9 cellular contexts compared by ENCODE assay signal in the genomic region with DNA sequence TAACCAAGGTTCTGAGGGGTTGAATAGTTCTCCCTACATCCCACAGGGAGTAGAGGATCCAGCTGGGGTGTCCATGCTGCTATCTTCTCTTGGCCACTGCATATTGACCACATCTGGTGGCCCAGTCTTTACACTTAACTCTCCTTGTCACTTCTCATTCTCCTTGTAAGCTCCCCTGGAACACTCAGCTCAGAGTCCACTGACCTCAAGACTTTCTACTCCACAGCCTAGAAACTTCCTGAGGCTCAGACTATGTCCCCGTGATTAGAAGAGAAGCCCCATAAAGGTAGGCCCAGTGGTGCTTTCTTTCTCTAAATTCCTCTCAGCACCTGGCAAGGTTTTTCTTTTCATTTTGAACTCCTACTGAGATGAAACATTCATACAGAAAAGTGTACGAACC.
"Had no signal": no experiment of that assay in that cellular context is flagged by ENCODE, and none has a peak within 500 bp of the region (broad histone marks: within the 10 kb centered on the region; RNA-seq: fewer than 3 reads in every experiment).

No MANE protein-coding gene starts in this region.

- H3K4me3 ChIP-seq: GM23248, HAP-1, K562 had no signal

- H3K4me1 ChIP-seq: HAP-1 had no signal

- H3K27ac ChIP-seq: GM23248, HL-60 had no signal

- FAIRE-seq: K562 had no signal

- H3K36me3 ChIP-seq: HAP-1 had no signal

- ATAC-seq: K562 had no signal

- DNase-seq: GM23248, GOT3, H7, HFFc6, IMR-90, KG1 had no signal
